In genomic region chr22:27214691-27215090, GRCh38 we compare ENCODE assay signal across 24 cellular contexts.
DNase-seq lines count a peak whose midpoint lies in the region; ATAC-seq and TF ChIP-seq lines count a peak whose summit lies in the region.
"Had no signal": no experiment of that assay in that cellular context is flagged by ENCODE, and none has a peak within 500 bp of the region (broad histone marks: within the 10 kb centered on the region; RNA-seq: fewer than 3 reads in every experiment).

No MANE protein-coding gene starts in this region.

- ATAC-seq in HG02870 (IDR thresholded peaks at IDR 0.05; ENCODE audit: unreplicated experiment) = no peak
- no peak for ATAC-seq in GM19463 (IDR thresholded peaks at IDR 0.05; ENCODE audit: unreplicated experiment)
- ATAC-seq: activated T-cell treated with anti-CD3 and anti-CD28 coated beads, Interleukin-2, amount 50 U/mL, for 4 hours; natural killer cell treated with Interleukin-12 subunit alpha and Interleukin-12 subunit beta and Interleukin-15 and Interleukin-18, amount 100 ng/mL, for 72 hours had no signal

- H3K9ac ChIP-seq in mammary epithelial cell (ENCODE audit: insufficient read depth, low read length) = no peak overlapping the region

- H3K27me3 ChIP-seq in breast epithelium (peaks cover 0 to 7% of the 10 kb centered on the region in 2 donors), mammary epithelial cell (ENCODE audit: insufficient read depth, low read length) (no peaks in the 10 kb centered on the region), esophagus muscularis mucosa (no peaks in the 10 kb centered on the region), ovary (no peaks in the 10 kb centered on the region), tibial nerve (no peaks in the 10 kb centered on the region)
- H3K27me3 ChIP-seq: cardiac muscle cell had no signal

- H3K9me3 ChIP-seq in breast epithelium = no peaks in the 10 kb centered on the region
- no peaks in the 10 kb centered on the region for H3K9me3 ChIP-seq in mammary epithelial cell (replicated peaks; ENCODE audit: insufficient read depth, low read length)
- peaks cover 0 to 5% (median 0%) of the 10 kb centered on the region in 4 donors for H3K9me3 ChIP-seq in esophagus muscularis mucosa
- H3K9me3 ChIP-seq in ovary = no peaks in the 10 kb centered on the region
- no peaks in the 10 kb centered on the region for H3K9me3 ChIP-seq in tibial nerve

- CTCF ChIA-PET in mammary epithelial cell (lab: Charles Lee; ENCODE audit: low non-redundant PET) = no interaction called here

- TF ChIP-seq EP300 in esophagus muscularis mucosa (IDR thresholded peaks at IDR 0.05) (no peak), ovary (IDR thresholded peaks at IDR 0.05) (no peak), tibial nerve (IDR thresholded peaks at IDR 0.05) (no peak)

- intact Hi-C loops in breast epithelium (cut with DNase I; ENCODE audit: low total_unique reads) = no loop called here
- intact Hi-C loops in mammary epithelial cell (cut with micrococcal nuclease) = no loop called here
- intact Hi-C loops in esophagus muscularis mucosa (cut with DNase I) = no loop called here
- intact Hi-C loops in ovary (cut with DNase I) = loop anchor here in 1 of 4 donors (5.0 kb wide), 1 partner anchor 107 kb away; no protein-coding TSS in a partner anchor

- H3K4me1 ChIP-seq in breast epithelium (no peaks in the 10 kb centered on the region), mammary epithelial cell (ENCODE audit: insufficient read depth, low read length) (no peaks in the 10 kb centered on the region), esophagus muscularis mucosa (peaks cover 7 to 54% (median 39%) of the 10 kb centered on the region in 4 donors), ovary (ENCODE audit: insufficient read depth) (peaks cover 29% of the 10 kb centered on the region), tibial nerve (peaks cover 0 to 17% (median 2%) of the 10 kb centered on the region in 4 donors)

- no peak for TF ChIP-seq POLR2A in breast epithelium (IDR thresholded peaks at IDR 0.05)
- TF ChIP-seq POLR2A in esophagus muscularis mucosa (IDR thresholded peaks at IDR 0.05; ENCODE audit: low read depth) = no peak
- no peak for TF ChIP-seq POLR2A in ovary (IDR thresholded peaks at IDR 0.05)
- TF ChIP-seq POLR2A in tibial nerve (IDR thresholded peaks at IDR 0.05) = no peak

- H3K79me2 ChIP-seq in mammary epithelial cell (ENCODE audit: insufficient read depth, low read length) = no peaks in the 10 kb centered on the region

- in situ Hi-C loops in mammary epithelial cell (cut with MboI; ENCODE audit: low sequenced_read_pairs in 2 of 2) = no loop called here

- H3K27ac ChIP-seq in breast epithelium (peak overlapping the region; percentile 52 to 72), mammary epithelial cell (ENCODE audit: insufficient read depth, low read depth, low read length) (no peak overlapping the region), esophagus muscularis mucosa (replicated peaks in 1 of 4) (peak overlapping the region; percentile 69 to 84 (median 72)), ovary (peak overlapping the region; percentile 54 to 96), tibial nerve (peak overlapping the region in 3 of 4 donors; percentile 29 to 79 (median 63))
- H3K27ac ChIP-seq: 22Rv1, cardiac muscle cell, WERI-Rb-1 had no signal

- 73% methylated on average over 6 of the region's 6 CpGs for WGBS in mammary epithelial cell (ENCODE audit: low coverage, missing lambda C conversion rate)
- 83% methylated on average over 6 of the region's 6 CpGs for WGBS in esophagus muscularis mucosa
- 72 to 77% (median 76%) methylated on average over 6 of the region's 6 CpGs for WGBS in ovary, 3 donors
- WGBS in tibial nerve, 2 donors = 82 to 83% methylated on average over 6 of the region's 6 CpGs

- dilution Hi-C loops in mammary epithelial cell (cut with HindIII; ENCODE audit: low sequenced_read_pairs) = no loop called here

- no peak overlapping the region for H2AFZ ChIP-seq in mammary epithelial cell (ENCODE audit: low read depth, low read length)

- no peak overlapping the region for H3K4me3 ChIP-seq in breast epithelium
- H3K4me3 ChIP-seq in mammary epithelial cell (replicated peaks in 1 of 3; ENCODE audit: insufficient read depth in 1 of 3, low read depth in 2 of 3, low read length in 3 of 3) = no peak overlapping the region
- H3K4me3 ChIP-seq in esophagus muscularis mucosa = no peak overlapping the region
- H3K4me3 ChIP-seq in ovary = no peak overlapping the region
- H3K4me3 ChIP-seq in tibial nerve = no peak overlapping the region
- H3K4me3 ChIP-seq: cardiac muscle cell had no signal

- TF ChIP-seq CTCF in breast epithelium (IDR thresholded peaks at IDR 0.05) (no peak), mammary epithelial cell (conservative IDR thresholded peaks at IDR 0.05 in 1 of 2, IDR thresholded peaks at IDR 0.05 in 1 of 2; ENCODE audit: extremely low read depth in 1 of 2, insufficient read depth in 1 of 2, low read depth in 1 of 2, low read length in 2 of 2) (no peak), esophagus muscularis mucosa (IDR thresholded peaks at IDR 0.05) (no peak), ovary (IDR thresholded peaks at IDR 0.05) (no peak), tibial nerve (IDR thresholded peaks at IDR 0.05) (no peak)

- no peak for DNase-seq in breast epithelium (ENCODE audit: low spot score in 2 of 2)
- DNase-seq in mammary epithelial cell = no peak
- DNase-seq in esophagus muscularis mucosa (ENCODE audit: extremely low spot score) = no peak
- DNase-seq in ovary = no peak
- DNase-seq in tibial nerve (ENCODE audit: low spot score in 2 of 2) = no peak
- DNase-seq in stimulated activated CD4-positive, alpha-beta T cell treated with anti-CD3 and anti-CD28 coated beads, Interleukin-4, amount 100 ng/mL, for 4 hours = no peak
- DNase-seq: activated CD4-positive, alpha-beta T cell treated with anti-CD3 and anti-CD28 coated beads, Interleukin-2, amount 10 ng/mL, durations not matched to agents 24 days and 14 days; activated naive CD4-positive, alpha-beta T cell treated with Interleukin-2 at 50 U/mL for 16 hours; activated T-cell treated with anti-CD3 and anti-CD28 coated beads, Interleukin-2, amount 50 U/mL, for 4 hours; dermis blood vessel endothelial cell; DMS53; GDM1; head of caudate nucleus; NCI-H1105; NCI-H2029 treated with DMSO at 0.1 percent for 48 hours; NCI-H345; NCI-H82; posterior cingulate gyrus; WERI-Rb-1 had no signal

- no TSS peak for BruUV-seq in mammary epithelial cell (replicated peaks; lab: Mats Ljungman, UMichigan)

- H4K20me1 ChIP-seq in mammary epithelial cell (ENCODE audit: insufficient read depth, low read length) = no peaks in the 10 kb centered on the region

- no peak overlapping the region for H3K4me2 ChIP-seq in mammary epithelial cell (ENCODE audit: insufficient read depth, low read depth, low read length)

- H3K36me3 ChIP-seq in breast epithelium (no peaks in the 10 kb centered on the region), mammary epithelial cell (ENCODE audit: insufficient read depth, low read length) (no peaks in the 10 kb centered on the region), esophagus muscularis mucosa (no peaks in the 10 kb centered on the region), ovary (no peaks in the 10 kb centered on the region), tibial nerve (no peaks in the 10 kb centered on the region)
- H3K36me3 ChIP-seq: cardiac muscle cell, WERI-Rb-1 had no signal
